ENCODE assay signal across 16 cellular contexts in genomic region chr4:156977435-156978160, GRCh38. TPM values are rescaled to one million over a fixed set of nuclear protein-coding genes. Genes with fewer than 3 reads are reported as not detected.
A peak's percentile ranks its signal among the peaks of the same experiment; 100 is the strongest.
DNase-seq lines count a peak whose midpoint lies in the region; ATAC-seq and TF ChIP-seq lines count a peak whose summit lies in the region.
"Had no signal": no experiment of that assay in that cellular context is flagged by ENCODE, and none has a peak within 500 bp of the region (broad histone marks: within the 10 kb centered on the region; RNA-seq: fewer than 3 reads in every experiment).

No MANE protein-coding gene starts in this region.

- no peaks in the 10 kb centered on the region for H3K36me3 ChIP-seq in H7 (replicated peaks; ENCODE audit: control insufficient read depth, insufficient read depth, low read length)
- H3K36me3 ChIP-seq: BLaER1 treated with 17β-estradiol and CSF1 and Interleukin-3, amounts not matched to agents 10 nM and 100 nM had no signal

- ATAC-seq in GM18868 (IDR thresholded peaks at IDR 0.05; ENCODE audit: unreplicated experiment), result no peak
- ATAC-seq: activated T-cell treated with anti-CD3 and anti-CD28 coated beads, Interleukin-2, amount 50 U/mL, for 4 hours had no signal

- DNase-seq in AG10803 (ENCODE audit: low read depth) (peak; percentile 92), M059J (ENCODE audit: low read depth) (peak; percentile 81), choroid plexus epithelial cell (ENCODE audit: low read depth) (peak; percentile 68), myocyte (ENCODE audit: low read depth) (peak; percentile 69), T-helper 1 cell (no peak), H7 (no peak)
- DNase-seq in stimulated activated naive CD4-positive, alpha-beta T cell treated with Interleukin-2 at 50 U/mL for 16 hours (lab: John Stamatoyannopoulos, UW), result no peak
- DNase-seq: activated CD4-positive, alpha-beta T cell treated with anti-CD3 and anti-CD28 coated beads for 48 hours; activated T-cell treated with anti-CD3 and anti-CD28 coated beads, Interleukin-2, amount 50 U/mL, for 4 hours; effector CD8-positive, alpha-beta T cell; Karpas-422; NCI-H2029; NK-92 treated with Interleukin-12 subunit alpha and Interleukin-12 subunit beta, amount 100 ng/mL, for 24 hours; SW 1271 had no signal

- H3K27me3 ChIP-seq in H7 (ENCODE audit: control insufficient read depth, insufficient read depth, low read length), result no peaks in the 10 kb centered on the region
- H3K27me3 ChIP-seq: BLaER1 treated with 17β-estradiol and CSF1 and Interleukin-3, amounts not matched to agents 10 nM and 100 nM had no signal

- TF ChIP-seq CTCF in AG10803 (conservative IDR thresholded peaks at IDR 0.05; ENCODE audit: low read length) (no peak), choroid plexus epithelial cell (conservative IDR thresholded peaks at IDR 0.05; ENCODE audit: low read depth, low read length) (no peak)

- H3K4me3 ChIP-seq in AG10803 (ENCODE audit: low read length), result no peak overlapping the region
- no peak overlapping the region for H3K4me3 ChIP-seq in choroid plexus epithelial cell (ENCODE audit: low read depth, low read length)
- no peak overlapping the region for H3K4me3 ChIP-seq in H7 (ENCODE audit: insufficient read depth, low read depth, low read length)
- H3K4me3 ChIP-seq: BLaER1 treated with 17β-estradiol and CSF1 and Interleukin-3, amounts not matched to agents 10 nM and 100 nM had no signal

RNA-seq across cellular contexts. Expression of gene PDGFC, which starts 6.0 kb away (rescaled TPM):
- total RNA-seq in M059J (2014; rRNA removed; shearing (Covaris generic)), result 88.7 and 162 TPM in 2 replicates
- total RNA-seq in myocyte, result 38.0 and 49.5 TPM in 2 replicates
- polyA plus RNA-seq in myocyte (2012), result 91.4 TPM
- 5.1 and 6.5 TPM in 2 replicates for total RNA-seq in H7 (2014; rRNA removed; shearing (Covaris generic))

Comparison
In these comparisons a context has a peak if more than half of its experiments do, and no peak if none do; other contexts are left out.
1. DNase-seq: peak in AG10803 (single experiment), M059J (single experiment), choroid plexus epithelial cell (single experiment) and myocyte (single experiment); none in stimulated activated naive CD4-positive, alpha-beta T cell treated with Interleukin-2 at 50 U/mL for 16 hours (single experiment), T-helper 1 cell (0 of 5) and H7 (single experiment).